ENCODE assay signal across 10 cellular contexts in the genomic region with DNA sequence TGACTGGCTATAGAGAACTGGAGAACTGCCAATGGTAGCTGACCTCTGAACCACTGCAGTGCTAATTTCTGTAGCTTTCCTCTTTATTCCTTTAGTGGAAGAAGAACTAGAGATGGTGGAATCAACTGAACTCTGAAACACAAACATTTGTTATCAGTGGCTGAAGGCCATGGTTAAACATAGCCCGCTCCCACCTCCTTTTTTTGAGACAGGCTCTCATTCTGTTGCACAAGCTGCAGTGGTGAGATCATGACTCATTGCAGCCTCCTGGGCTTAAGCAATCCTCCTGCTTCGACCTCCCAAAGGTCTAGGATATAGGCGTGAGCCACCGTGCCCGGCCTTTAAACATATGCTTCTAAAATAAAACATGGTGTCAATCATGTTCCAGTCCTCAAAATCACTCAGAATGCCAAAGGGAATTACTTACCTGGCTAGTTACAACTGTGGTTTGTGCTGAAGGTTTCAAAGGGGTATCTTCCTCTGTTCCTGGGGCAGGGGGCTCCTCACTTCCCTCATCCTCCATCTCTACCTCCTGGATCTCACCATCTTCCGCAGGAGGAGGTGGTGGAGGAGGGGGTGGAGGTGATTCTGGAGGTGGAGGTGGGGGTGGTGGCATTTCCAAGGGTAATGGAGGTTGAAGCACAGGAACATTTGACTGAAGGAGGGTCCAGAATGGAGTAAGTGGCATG.
DNase-seq lines count a peak whose midpoint lies in the region; ATAC-seq and TF ChIP-seq lines count a peak whose summit lies in the region.
"Had no signal": no experiment of that assay in that cellular context is flagged by ENCODE, and none has a peak within 500 bp of the region (broad histone marks: within the 10 kb centered on the region; RNA-seq: fewer than 3 reads in every experiment).

No MANE protein-coding gene starts in this region.

- no peak for TF ChIP-seq CTCF in GM10248 (IDR thresholded peaks at IDR 0.05; ENCODE audit: control extremely low read depth, extremely low read depth, low read depth, missing control alignments)

- CTCF ChIA-PET in GM10248 (lab: Yijun Ruan, JAX): interaction anchor here (1.3 kb wide), 1 partner anchor 10 kb away, joined by 3 read pairs; no protein-coding TSS in a partner anchor

- POLR2A ChIA-PET in GM10248 (lab: Yijun Ruan, JAX): no interaction called here

- H3K4me3 Mint-ChIP-seq in memory B cell: no peak overlapping the region

- ATAC-seq in memory B cell (ENCODE audit: low read depth): no peak
- ATAC-seq in HG02759 (IDR thresholded peaks at IDR 0.05; ENCODE audit: unreplicated experiment): no peak
- ATAC-seq in GM21717 (IDR thresholded peaks at IDR 0.05; ENCODE audit: unreplicated experiment): no peak

- no peaks in the 10 kb centered on the region for H3K4me1 Mint-ChIP-seq in memory B cell

- H3K27me3 Mint-ChIP-seq in memory B cell: no peaks in the 10 kb centered on the region

- DNase-seq in AG08396 (ENCODE audit: low spot score): peak; percentile 50
- DNase-seq in Kasumi-1 (lab: John Stamatoyannopoulos, UW): peak; percentile 27 to 38
- DNase-seq in brain pericyte (ENCODE audit: low read depth, low spot score): peak; percentile 39
- DNase-seq in memory B cell (ENCODE audit: low spot score in 2 of 2): no peak
- DNase-seq in GM10248 (ENCODE audit: extremely low spot score): no peak
- no peak for DNase-seq in COLO829 (ENCODE audit: low spot score)
- DNase-seq: activated naive CD4-positive, alpha-beta T cell treated with anti-CD3 and anti-CD28 coated beads, Interleukin-2, amount 50 U/mL, for 16 hours; islet precursor cell had no signal

- peak overlapping the region; percentile 60 for H3K27ac Mint-ChIP-seq in memory B cell

- peaks cover 18% of the 10 kb centered on the region for H3K36me3 Mint-ChIP-seq in memory B cell

- H3K9me3 Mint-ChIP-seq in memory B cell: no peaks in the 10 kb centered on the region

Comparison
In these comparisons a context has a peak if more than half of its experiments do, and no peak if none do; other contexts are left out.
1. DNase-seq: peak in AG08396 (single experiment), Kasumi-1 (2 of 2) and brain pericyte (single experiment); none in memory B cell (0 of 2), GM10248 (single experiment) and COLO829 (single experiment).